ENCODE assay signal across 2 cellular contexts in the genomic region with DNA sequence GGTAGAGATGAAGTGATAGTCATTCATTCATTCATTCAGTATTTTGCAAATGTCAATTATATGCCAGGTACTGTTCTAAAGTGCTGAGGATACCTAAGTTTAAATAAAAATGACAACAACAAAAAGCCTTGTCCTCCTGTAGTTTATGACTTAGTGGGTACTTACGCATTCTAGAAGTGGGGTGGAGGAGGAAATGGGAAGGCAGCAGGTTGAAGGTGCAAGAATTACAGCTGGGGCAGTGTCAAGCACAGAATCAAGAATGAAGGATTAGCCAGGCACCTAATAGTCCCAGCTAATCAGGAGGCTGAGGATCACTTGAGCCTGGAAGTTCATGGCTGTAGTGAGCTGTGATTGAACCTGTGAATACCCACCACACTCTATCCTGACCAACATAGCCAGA.
"Had no signal": no experiment of that assay in that cellular context is flagged by ENCODE, and none has a peak within 500 bp of the region (broad histone marks: within the 10 kb centered on the region; RNA-seq: fewer than 3 reads in every experiment).

No MANE protein-coding gene starts in this region.

- DNase-seq: GF-D8 had no signal

- H3K4me3 ChIP-seq: GM12878 had no signal

- ATAC-seq: GM12878 had no signal
